ENCODE assay signal across 8 cellular contexts in the genomic region with DNA sequence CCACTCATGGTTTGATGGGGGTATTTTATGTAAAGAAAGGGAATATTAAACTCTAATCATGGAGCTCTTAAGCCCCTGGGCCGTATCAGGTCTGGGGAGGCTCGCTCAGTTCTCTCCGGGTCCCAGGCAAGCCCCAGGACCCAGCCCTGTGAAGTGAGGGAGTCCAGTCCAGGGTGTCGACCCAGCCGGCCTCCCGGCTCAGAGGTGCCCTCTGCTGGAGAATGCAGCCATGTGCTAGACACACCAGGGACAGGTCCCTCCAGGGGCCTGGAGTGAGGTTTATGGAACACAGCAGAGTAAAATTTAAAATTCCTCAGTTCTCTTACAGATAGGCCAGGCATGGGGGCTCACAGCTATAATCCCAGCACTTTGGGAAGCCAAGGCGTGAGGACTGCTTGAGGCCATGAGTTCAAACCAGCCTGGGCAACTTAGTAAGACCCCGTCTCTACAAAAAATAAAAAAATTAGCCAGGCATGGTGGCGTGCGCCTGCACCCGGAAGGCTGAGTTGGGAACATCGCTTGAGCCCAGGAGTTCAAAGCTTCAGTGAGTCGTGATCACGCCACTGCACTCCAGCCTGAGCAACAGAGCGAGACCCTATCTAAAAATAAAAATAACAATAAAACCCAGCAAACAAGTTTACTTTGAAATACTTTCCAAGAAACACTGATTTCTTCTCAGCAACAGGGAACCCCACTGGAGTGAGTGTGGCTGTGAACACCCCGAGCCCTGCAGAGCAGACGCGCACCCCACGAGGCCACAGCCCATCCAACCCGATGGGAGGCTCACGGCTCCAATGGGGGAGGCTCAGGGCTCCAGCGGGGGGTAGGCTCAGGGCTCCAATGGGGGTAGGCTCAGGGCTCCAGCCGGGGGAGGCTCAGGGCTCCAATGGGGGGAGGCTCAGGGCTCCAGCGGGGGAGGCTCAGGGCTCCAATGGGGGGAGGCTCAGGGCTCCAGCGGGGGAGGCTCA.
DNase-seq lines count a peak whose midpoint lies in the region; ATAC-seq and TF ChIP-seq lines count a peak whose summit lies in the region.

No MANE protein-coding gene starts in this region.

- no peaks in the 10 kb centered on the region for H3K9me3 Mint-ChIP-seq in CD14-positive monocyte
- H3K9me3 Mint-ChIP-seq in activated T-cell treated with anti-CD3 and anti-CD28 coated beads, Interleukin-2, amount 50 U/mL, for 72 hours: no peaks in the 10 kb centered on the region

- in situ Hi-C loops in HAP-1 (cut with MboI; ENCODE audit: low sequenced_read_pairs): no loop called here

- H3K27ac ChIP-seq in PC-3 (ENCODE audit: low read length) (no peak overlapping the region), neuronal stem cell (replicated peaks; ENCODE audit: low read length) (no peak overlapping the region), suprapubic skin (no peak overlapping the region)

- no peak overlapping the region for H3K18ac ChIP-seq in neuronal stem cell (ENCODE audit: low read length)

- H2BK5ac ChIP-seq in neuronal stem cell (ENCODE audit: low read length): no peak overlapping the region

- H3K9ac ChIP-seq in PC-3 (ENCODE audit: low read length): no peak overlapping the region
- H3K9ac ChIP-seq in neuronal stem cell (ENCODE audit: low read depth, low read length, poor library complexity): no peak overlapping the region

- H2BK15ac ChIP-seq in neuronal stem cell (ENCODE audit: low read length): no peak overlapping the region

- TF ChIP-seq POLR2A in suprapubic skin (IDR thresholded peaks at IDR 0.05): no peak

- POLR2A ChIA-PET in PC-3 (lab: Charles Lee; ENCODE audit: unreplicated experiment): no interaction called here

- no peak overlapping the region for H3K4ac ChIP-seq in neuronal stem cell (ENCODE audit: low read length)

- H3K27me3 ChIP-seq in HAP-1 (ENCODE audit: low read depth): no peaks in the 10 kb centered on the region
- H3K27me3 ChIP-seq in PC-3 (ENCODE audit: low read length): no peaks in the 10 kb centered on the region
- no peaks in the 10 kb centered on the region for H3K27me3 ChIP-seq in neuronal stem cell (ENCODE audit: control insufficient read depth in 3 of 3, insufficient read depth in 3 of 3, low read depth in 1 of 3, low read length in 3 of 3)
- H3K27me3 ChIP-seq in suprapubic skin: no peaks in the 10 kb centered on the region

- H3F3A ChIP-seq in PC-3 (ENCODE audit: low read length, unreplicated experiment): no peaks in the 10 kb centered on the region

- TF ChIP-seq EP300 in suprapubic skin (IDR thresholded peaks at IDR 0.05): no peak

- H3K36me3 Mint-ChIP-seq in CD14-positive monocyte: peaks cover 34 to 48% of the 10 kb centered on the region in 2 donors
- H3K36me3 Mint-ChIP-seq in activated T-cell treated with anti-CD3 and anti-CD28 coated beads, Interleukin-2, amount 50 U/mL, for 72 hours (ENCODE audit: insufficient read depth in 2 of 2): peaks cover 2 to 10% of the 10 kb centered on the region in 2 donors

- BruUV-seq in PC-3 (replicated peaks; lab: Mats Ljungman, UMichigan): no TSS peak

- no peaks in the 10 kb centered on the region for H3K9me2 ChIP-seq in PC-3 (replicated peaks; ENCODE audit: low read length)

- H3K9me3 ChIP-seq in HAP-1 (no peaks in the 10 kb centered on the region), PC-3 (ENCODE audit: low read length) (no peaks in the 10 kb centered on the region), neuronal stem cell (replicated peaks in 1 of 2; ENCODE audit: control insufficient read depth in 2 of 2, insufficient read depth in 1 of 2, low read depth in 1 of 2, low read length in 2 of 2) (no peaks in the 10 kb centered on the region), suprapubic skin (no peaks in the 10 kb centered on the region)

- no peak overlapping the region for H3K14ac ChIP-seq in neuronal stem cell (ENCODE audit: low read length)

- DNase-seq in CD14-positive monocyte (ENCODE audit: low spot score): peak; percentile 72
- peak; percentile 42 to 87 for DNase-seq in HAP-1 (ENCODE audit: low spot score in 2 of 2)
- DNase-seq in PC-3: peak; percentile 71
- peak; percentile 76 for DNase-seq in activated T-cell treated with anti-CD3 and anti-CD28 coated beads, Interleukin-2, amount 50 U/mL, for 72 hours
- peak; percentile 70 for DNase-seq in fibroblast of pulmonary artery (ENCODE audit: low read depth)
- peak; percentile 56 for DNase-seq in neuronal stem cell (ENCODE audit: low spot score)
- no peak for DNase-seq in suprapubic skin (ENCODE audit: low spot score in 2 of 2)

- intact Hi-C loops in CD14-positive monocyte (cut with micrococcal nuclease) (loop anchor here in 1 of 2 donors (2.0 kb wide), 1 partner anchor 49 kb away; no protein-coding TSS in a partner anchor), PC-3 (cut with micrococcal nuclease) (no loop called here)

- WGBS in neuronal stem cell (ENCODE audit: extremely low coverage in 2 of 2, insufficient read length in 2 of 2, insufficient replicate concordance in 1 of 2), 2 donors: no CpG with 5 or more reads among the region's 25 CpGs
- WGBS in suprapubic skin: 76% methylated on average over 22 of the region's 25 CpGs

- H3K4me1 Mint-ChIP-seq in CD14-positive monocyte: no peaks in the 10 kb centered on the region
- peaks cover 5% of the 10 kb centered on the region for H3K4me1 Mint-ChIP-seq in activated T-cell treated with anti-CD3 and anti-CD28 coated beads, Interleukin-2, amount 50 U/mL, for 72 hours (ENCODE audit: low read depth)

- H3K79me2 ChIP-seq in PC-3 (ENCODE audit: low read length): 0 out of 2 replicates have a peak, but pooled peaks cover 7% of the 10 kb centered on the region

- H3K4me1 ChIP-seq in HAP-1 (no peaks in the 10 kb centered on the region), PC-3 (ENCODE audit: insufficient read depth, low read length) (no peaks in the 10 kb centered on the region), neuronal stem cell (ENCODE audit: control insufficient read depth in 2 of 2, insufficient read depth in 1 of 2, low read depth in 1 of 2, low read length in 2 of 2) (peaks cover 21% of the 10 kb centered on the region in 2 donors), suprapubic skin (peaks cover 6% of the 10 kb centered on the region)

- TF ChIP-seq CTCF in CD14-positive monocyte (IDR thresholded peaks at IDR 0.05): peak; percentile 91
- peak; percentile 82 for TF ChIP-seq CTCF in PC-3 (conservative IDR thresholded peaks at IDR 0.05; ENCODE audit: low read depth, low read length)
- TF ChIP-seq CTCF in fibroblast of pulmonary artery (IDR thresholded peaks at IDR 0.05; ENCODE audit: low read length, missing control alignments): peak; percentile 95
- peak; percentile 39 to 79 for TF ChIP-seq CTCF in suprapubic skin (IDR thresholded peaks at IDR 0.05)

- H2AK5ac ChIP-seq in neuronal stem cell (ENCODE audit: low read depth, low read length): no peak overlapping the region

- H2AFZ ChIP-seq in PC-3 (ENCODE audit: low read length) (no peak overlapping the region), neuronal stem cell (ENCODE audit: low read length) (no peak overlapping the region)

- peak; percentile 94 for ATAC-seq in PC-3
- peak; percentile 78 to 81 for ATAC-seq in activated T-cell treated with anti-CD3 and anti-CD28 coated beads, Interleukin-2, amount 50 U/mL, for 72 hours (replicated peaks in 1 of 2)
- ATAC-seq in GM19395 (IDR thresholded peaks at IDR 0.05; ENCODE audit: unreplicated experiment): no peak

- no peak overlapping the region for H2BK120ac ChIP-seq in neuronal stem cell (ENCODE audit: low read depth, low read length)

- H3K27ac Mint-ChIP-seq in CD14-positive monocyte: peak overlapping the region in 4 of 7 donors; percentile 26 to 76 (median 40)
- H3K27ac Mint-ChIP-seq in activated T-cell treated with anti-CD3 and anti-CD28 coated beads, Interleukin-2, amount 50 U/mL, for 72 hours: peak overlapping the region; percentile 50

- no peak overlapping the region for H2BK12ac ChIP-seq in neuronal stem cell (ENCODE audit: low read length)

- CTCF ChIA-PET in PC-3 (lab: Charles Lee): interaction anchor here (0.6 to 1.0 kb wide), 2 partner anchors 42 to 76 kb away, joined by 3 to 4 read pairs; no protein-coding TSS in a partner anchor

- H3K79me1 ChIP-seq in neuronal stem cell (ENCODE audit: low read depth, low read length): peaks cover 18% of the 10 kb centered on the region

- H4K91ac ChIP-seq in neuronal stem cell (ENCODE audit: low read depth, low read length, poor library complexity): no peak overlapping the region

- H3K27me3 Mint-ChIP-seq in CD14-positive monocyte (ENCODE audit: low read depth in 3 of 3): no peaks in the 10 kb centered on the region
- H3K27me3 Mint-ChIP-seq in activated T-cell treated with anti-CD3 and anti-CD28 coated beads, Interleukin-2, amount 50 U/mL, for 72 hours (ENCODE audit: low read depth): no peaks in the 10 kb centered on the region

- peak overlapping the region; percentile 20 for H3K23ac ChIP-seq in neuronal stem cell (ENCODE audit: low read depth, low read length, poor library complexity)

- H3K4me3 Mint-ChIP-seq in CD14-positive monocyte: no peak overlapping the region
- no peak overlapping the region for H3K4me3 Mint-ChIP-seq in activated T-cell treated with anti-CD3 and anti-CD28 coated beads, Interleukin-2, amount 50 U/mL, for 72 hours

- H3K4me3 ChIP-seq in HAP-1 (no peak overlapping the region), PC-3 (ENCODE audit: low read length) (no peak overlapping the region), fibroblast of pulmonary artery (replicated peaks; ENCODE audit: low read depth, low read length) (no peak overlapping the region), neuronal stem cell (ENCODE audit: low read length in 2 of 2) (no peak overlapping the region), suprapubic skin (no peak overlapping the region)

- H3K36me3 ChIP-seq in HAP-1 (replicated peaks) (peaks cover 54% of the 10 kb centered on the region), PC-3 (ENCODE audit: low read depth, low read length) (peaks cover 16% of the 10 kb centered on the region; the same call in 1 of the 2 replicates), neuronal stem cell (replicated peaks in 1 of 2; ENCODE audit: control insufficient read depth in 2 of 2, insufficient read depth in 2 of 2, low read length in 2 of 2) (peaks cover 39 to 69% of the 10 kb centered on the region in 2 donors), suprapubic skin (peaks cover 53% of the 10 kb centered on the region)

- no peak overlapping the region for H4K8ac ChIP-seq in neuronal stem cell (ENCODE audit: low read depth, low read length)

- H3K4me2 ChIP-seq in PC-3 (ENCODE audit: low read length) (no peak overlapping the region), neuronal stem cell (ENCODE audit: insufficient read depth, low read length, poor library complexity, severe bottlenecking) (no peak overlapping the region)

- H4K20me1 ChIP-seq in PC-3 (ENCODE audit: low read length): no peaks in the 10 kb centered on the region

Comparison
In these comparisons a context has a peak if more than half of its experiments do, and no peak if none do; other contexts are left out.
1. DNase-seq: peak in CD14-positive monocyte (single experiment), HAP-1 (2 of 2), PC-3 (single experiment), activated T-cell treated with anti-CD3 and anti-CD28 coated beads, Interleukin-2, amount 50 U/mL, for 72 hours (2 of 2), fibroblast of pulmonary artery (single experiment) and neuronal stem cell (single experiment); none in suprapubic skin (0 of 2).
2. Peak in every context shown above with its lines, with median percentiles within 50 percentile points of each other: CTCF ChIP-seq.